In genomic region chr12:100348657-100349454, GRCh38 we compare ENCODE assay signal across 8 cellular contexts. TPM values are rescaled to one million over a fixed set of nuclear protein-coding genes. Genes with fewer than 3 reads are reported as not detected.
A peak's percentile ranks its signal among the peaks of the same experiment; 100 is the strongest.
DNase-seq lines count a peak whose midpoint lies in the region; ATAC-seq and TF ChIP-seq lines count a peak whose summit lies in the region.

No MANE protein-coding gene starts in this region.

- H3K9me3 ChIP-seq in DND-41 (ENCODE audit: insufficient read depth, low read length, severe bottlenecking): no peaks in the 10 kb centered on the region
- H3K9me3 ChIP-seq in lower lobe of right lung: no peaks in the 10 kb centered on the region
- H3K9me3 ChIP-seq in tibial artery: no peaks in the 10 kb centered on the region

- H3K9me3 Mint-ChIP-seq in natural killer cell: no peaks in the 10 kb centered on the region

- no peak overlapping the region for H3K27ac Mint-ChIP-seq in natural killer cell

- H3K4me1 ChIP-seq in DND-41 (ENCODE audit: insufficient read depth, low read length) (no peaks in the 10 kb centered on the region), lower lobe of right lung (no peaks in the 10 kb centered on the region), tibial artery (no peaks in the 10 kb centered on the region)

- H3K4me3 ChIP-seq in DND-41 (ENCODE audit: low read depth in 1 of 2, low read length in 2 of 2) (no peak overlapping the region), lower lobe of right lung (no peak overlapping the region), tibial artery (no peak overlapping the region)

- H3K4me2 ChIP-seq in DND-41 (ENCODE audit: insufficient read depth, low read length): no peak overlapping the region

- no peaks in the 10 kb centered on the region for H3K36me3 Mint-ChIP-seq in natural killer cell

- intact Hi-C loops in lower lobe of right lung (cut with DNase I) (no loop called here), tibial artery (cut with DNase I; ENCODE audit: low total_unique reads) (no loop called here), natural killer cell (cut with micrococcal nuclease) (no loop called here)

- no peaks in the 10 kb centered on the region for H3K36me3 ChIP-seq in DND-41 (ENCODE audit: insufficient read depth, low read length)
- no peaks in the 10 kb centered on the region for H3K36me3 ChIP-seq in lower lobe of right lung
- H3K36me3 ChIP-seq in tibial artery: no peaks in the 10 kb centered on the region

- no peak overlapping the region for H3K27ac ChIP-seq in DND-41 (ENCODE audit: low read length)
- no peak overlapping the region for H3K27ac ChIP-seq in lower lobe of right lung
- no peak overlapping the region for H3K27ac ChIP-seq in tibial artery

- H4K20me1 ChIP-seq in DND-41 (ENCODE audit: insufficient read depth, low read length): no peaks in the 10 kb centered on the region

- no peak overlapping the region for H2AFZ ChIP-seq in DND-41 (ENCODE audit: low read depth, low read length)

- H3K79me2 ChIP-seq in DND-41 (ENCODE audit: insufficient read depth, low read length): no peaks in the 10 kb centered on the region

- ATAC-seq in DND-41 (ENCODE audit: insufficient read depth, low read depth) (no peak), lower lobe of right lung (no peak), GM21825 (IDR thresholded peaks at IDR 0.05; ENCODE audit: unreplicated experiment) (no peak), natural killer cell (no peak)

- peaks cover 8 to 10% of the 10 kb centered on the region in 2 donors for H3K27me3 Mint-ChIP-seq in natural killer cell (ENCODE audit: low read depth in 2 of 2)

- no peak overlapping the region for H3K9ac ChIP-seq in DND-41 (ENCODE audit: low read depth, low read length)

- H3K4me1 Mint-ChIP-seq in natural killer cell: no peaks in the 10 kb centered on the region

- TF ChIP-seq CTCF in DND-41 (IDR thresholded peaks at IDR 0.05; ENCODE audit: borderline replicate concordance, extremely low read depth, low read length, poor library complexity, severe bottlenecking) (peak; percentile 51), lower lobe of right lung (IDR thresholded peaks at IDR 0.05) (peak; percentile 24), tibial artery (IDR thresholded peaks at IDR 0.05) (no peak), natural killer cell (IDR thresholded peaks at IDR 0.05) (no peak)

- no peaks in the 10 kb centered on the region for H3K27me3 ChIP-seq in DND-41 (ENCODE audit: insufficient read depth, low read length, poor library complexity)
- H3K27me3 ChIP-seq in lower lobe of right lung (ENCODE audit: low read depth): no peaks in the 10 kb centered on the region
- H3K27me3 ChIP-seq in tibial artery: peaks cover 0 to 2% of the 10 kb centered on the region in 2 donors

- no peak overlapping the region for H3K4me3 Mint-ChIP-seq in natural killer cell

- DNase-seq in DND-41 (no peak), NAMALWA (ENCODE audit: low spot score) (peak; percentile 45), amniotic epithelial cell (ENCODE audit: low read depth) (peak; percentile 17), lower lobe of right lung (no peak), tibial artery (no peak), natural killer cell (no peak)
- no peak for DNase-seq in effector CD4-positive, alpha-beta T cell

RNA-seq across cellular contexts. Expression of gene SLC17A8, which starts 8.0 kb away (rescaled TPM):
- not detected for total RNA-seq in lower lobe of right lung
- total RNA-seq in natural killer cell: not detected

Comparison
In these comparisons a context has a peak if more than half of its experiments do, and no peak if none do; other contexts are left out.
1. DNase-seq: peak in NAMALWA (single experiment) and amniotic epithelial cell (single experiment); none in DND-41 (single experiment), lower lobe of right lung (single experiment), effector CD4-positive, alpha-beta T cell (single experiment), tibial artery (0 of 2) and natural killer cell (single experiment).
2. CTCF ChIP-seq: peak in DND-41 (single experiment) and lower lobe of right lung (single experiment); none in tibial artery (0 of 2) and natural killer cell (single experiment).